Comparison of ENCODE assay signal across 12 cellular contexts in genomic region chr5:181163487-181164075, GRCh38. TPM values are rescaled to one million over a fixed set of nuclear protein-coding genes. Genes with fewer than 3 reads are reported as not detected.
DNase-seq lines count a peak whose midpoint lies in the region; ATAC-seq and TF ChIP-seq lines count a peak whose summit lies in the region.
"Had no signal": no experiment of that assay in that cellular context is flagged by ENCODE, and none has a peak within 500 bp of the region (broad histone marks: within the 10 kb centered on the region; RNA-seq: fewer than 3 reads in every experiment).

No MANE protein-coding gene starts in this region.

- H3K4me1 Mint-ChIP-seq in activated CD8-positive, alpha-beta memory T cell treated with anti-CD3 and anti-CD28 coated beads, Interleukin-2, amount 10 ng/mL, durations not matched to agents 7 days and 5 days, result peaks cover 68% of the 10 kb centered on the region

- peaks cover 13% of the 10 kb centered on the region for H3K4me1 ChIP-seq in NT2/D1 (ENCODE audit: insufficient read depth, insufficient read length)
- H3K4me1 ChIP-seq in ectodermal cell (ENCODE audit: control insufficient read depth, insufficient read depth, low read length), result no peaks in the 10 kb centered on the region
- peaks cover 4 to 5% of the 10 kb centered on the region in 2 experiments for H3K4me1 ChIP-seq in trophoblast cell (ENCODE audit: control insufficient read depth in 1 of 2, insufficient read depth in 2 of 2, low read length in 2 of 2)
- H3K4me1 ChIP-seq in A673 (ENCODE audit: insufficient read depth, low read length, poor library complexity, severe bottlenecking), result peaks cover 4% of the 10 kb centered on the region

- POLR2A ChIA-PET in A673 (lab: Charles Lee; ENCODE audit: low non-redundant PET), result no interaction called here

- H2BK120ac ChIP-seq in trophoblast cell (ENCODE audit: insufficient read depth, low read length, poor library complexity), result no peak overlapping the region

- no peak for TF ChIP-seq CTCF in A673 (conservative IDR thresholded peaks at IDR 0.05; ENCODE audit: low read depth, low read length)

- H3K9me3 ChIP-seq in NT2/D1 (ENCODE audit: insufficient read depth, low read length), result no peaks in the 10 kb centered on the region
- H3K9me3 ChIP-seq in ectodermal cell (ENCODE audit: control insufficient read depth, low read length), result no peaks in the 10 kb centered on the region
- H3K9me3 ChIP-seq in trophoblast cell (ENCODE audit: insufficient read depth, low read depth, low read length), result no peaks in the 10 kb centered on the region
- H3K9me3 ChIP-seq in A673 (ENCODE audit: low read depth, low read length, poor library complexity, severe bottlenecking), result no peaks in the 10 kb centered on the region

- H4K12ac ChIP-seq in trophoblast cell (ENCODE audit: low read depth, low read length), result no peak overlapping the region

- no peaks in the 10 kb centered on the region for H3K79me1 ChIP-seq in trophoblast cell (ENCODE audit: low read length)

- H2BK5ac ChIP-seq in trophoblast cell (ENCODE audit: low read depth, low read length, poor library complexity), result no peak overlapping the region

- H3K9me3 Mint-ChIP-seq in activated CD8-positive, alpha-beta memory T cell treated with anti-CD3 and anti-CD28 coated beads, Interleukin-2, amount 10 ng/mL, durations not matched to agents 7 days and 5 days (ENCODE audit: low read depth), result no peaks in the 10 kb centered on the region

- no peak overlapping the region for H4K8ac ChIP-seq in trophoblast cell (ENCODE audit: low read depth, low read length)

- no peak overlapping the region for H3K23ac ChIP-seq in trophoblast cell (ENCODE audit: low read length)

- H3K27me3 ChIP-seq in NT2/D1 (ENCODE audit: insufficient read depth, insufficient read length) (no peaks in the 10 kb centered on the region), ectodermal cell (ENCODE audit: control insufficient read depth, insufficient read depth, low read length, poor library complexity, severe bottlenecking) (peaks cover 24% of the 10 kb centered on the region), trophoblast cell (ENCODE audit: insufficient read depth, low read length) (no peaks in the 10 kb centered on the region), A673 (replicated peaks; ENCODE audit: insufficient read depth, low read depth, low read length, poor library complexity) (no peaks in the 10 kb centered on the region)

- WGBS in ectodermal cell, 2 experiments, result 31 to 40% methylated on average over 13 to 14 of the region's 16 CpGs
- no CpG with 5 or more reads among the region's 16 CpGs for whole genome bisulfite sequencing in trophoblast cell (ENCODE audit: extremely low coverage, insufficient coverage, insufficient read length)

- no TSS peak for BruUV-seq in A673 (replicated peaks; lab: Mats Ljungman, UMichigan)

- H3K4ac ChIP-seq in trophoblast cell (ENCODE audit: low read depth, low read length), result no peak overlapping the region

- no peak overlapping the region for H2BK12ac ChIP-seq in trophoblast cell (ENCODE audit: low read length)

- peaks cover 45% of the 10 kb centered on the region for H3K27me3 Mint-ChIP-seq in activated CD8-positive, alpha-beta memory T cell treated with anti-CD3 and anti-CD28 coated beads, Interleukin-2, amount 10 ng/mL, durations not matched to agents 7 days and 5 days

- H4K91ac ChIP-seq in trophoblast cell (ENCODE audit: low read depth, low read length), result no peak overlapping the region

- no peak for ATAC-seq in activated CD8-positive, alpha-beta memory T cell treated with anti-CD3 and anti-CD28 coated beads, Interleukin-2, amount 10 ng/mL, durations not matched to agents 7 days and 5 days

- H3K27ac ChIP-seq in ectodermal cell (ENCODE audit: insufficient read depth, low read depth, low read length, poor library complexity, severe bottlenecking) (no peak overlapping the region), trophoblast cell (ENCODE audit: low read depth, low read length) (no peak overlapping the region), A673 (ENCODE audit: low read depth, low read length, poor library complexity, severe bottlenecking) (no peak overlapping the region)
- H3K27ac ChIP-seq: RWPE1 had no signal

- H3K4me3 ChIP-seq in NT2/D1 (ENCODE audit: insufficient read length, low read depth) (peak overlapping the region; percentile 11), ectodermal cell (ENCODE audit: insufficient read depth, low read depth, low read length) (peak overlapping the region; percentile 8), trophoblast cell (ENCODE audit: low read depth, low read length) (no peak overlapping the region), A673 (ENCODE audit: low read depth, low read length, poor library complexity, severe bottlenecking) (no peak overlapping the region)

- H3K18ac ChIP-seq in trophoblast cell (ENCODE audit: low read length), result no peak overlapping the region

- intact Hi-C loops in A673 (cut with micrococcal nuclease; ENCODE audit: unreplicated experiment), result no loop called here

- peak overlapping the region; percentile 66 for H3K4me3 Mint-ChIP-seq in activated CD8-positive, alpha-beta memory T cell treated with anti-CD3 and anti-CD28 coated beads, Interleukin-2, amount 10 ng/mL, durations not matched to agents 7 days and 5 days

- CTCF ChIA-PET in activated CD8-positive, alpha-beta memory T cell treated with anti-CD3 and anti-CD28 coated beads, Interleukin-2, amount 10 ng/mL, durations not matched to agents 7 days and 5 days (lab: Charles Lee), result interaction anchor here (1.0 to 1.4 kb wide), 2 partner anchors 8 to 20 kb away, joined by 4 to 7 read pairs; no protein-coding TSS in a partner anchor
- CTCF ChIA-PET in A673 (lab: Charles Lee), result no interaction called here

- H3K79me2 ChIP-seq in trophoblast cell (ENCODE audit: control insufficient read depth, insufficient read depth, low read length, poor library complexity), result no peaks in the 10 kb centered on the region

- H3K4me2 ChIP-seq in trophoblast cell (ENCODE audit: low read length), result peak overlapping the region; percentile 51

- peak overlapping the region; percentile 81 for H3K27ac Mint-ChIP-seq in activated CD8-positive, alpha-beta memory T cell treated with anti-CD3 and anti-CD28 coated beads, Interleukin-2, amount 10 ng/mL, durations not matched to agents 7 days and 5 days

- no peak for DNase-seq in activated CD8-positive, alpha-beta memory T cell treated with anti-CD3 and anti-CD28 coated beads, Interleukin-2, amount 10 ng/mL, durations not matched to agents 7 days and 5 days
- no peak for DNase-seq in activated CD8-positive, alpha-beta memory T cell treated with anti-CD3 and anti-CD28 coated beads, Interleukin-2, amount 50 U/mL, for 48 hours
- DNase-seq in NT2/D1 (ENCODE audit: low read depth, low spot score) (no peak), trophoblast cell (no peak), T1000 (lab: John Stamatoyannopoulos, UW) (no peak), medulla oblongata (ENCODE audit: extremely low spot score) (no peak), A673 (ENCODE audit: low spot score) (no peak)
- DNase-seq: midbrain had no signal

- H3K36me3 ChIP-seq in NT2/D1 (ENCODE audit: insufficient read depth, insufficient read length, low read length) (no peaks in the 10 kb centered on the region), ectodermal cell (ENCODE audit: control insufficient read depth, insufficient read depth, low read length) (no peaks in the 10 kb centered on the region), trophoblast cell (ENCODE audit: control insufficient read depth in 1 of 2, insufficient read depth in 2 of 2, low read length in 2 of 2) (no peaks in the 10 kb centered on the region), A673 (ENCODE audit: insufficient read depth, low read length, poor library complexity, severe bottlenecking) (no peaks in the 10 kb centered on the region)

- peak overlapping the region; percentile 3 for H2AFZ ChIP-seq in trophoblast cell (ENCODE audit: insufficient read depth, low read length, poor library complexity)

- H2AK5ac ChIP-seq in trophoblast cell (ENCODE audit: low read length), result no peak overlapping the region

- H3K9ac ChIP-seq in NT2/D1 (ENCODE audit: insufficient read length, low read depth) (no peak overlapping the region), trophoblast cell (ENCODE audit: low read length) (no peak overlapping the region)

- H3K14ac ChIP-seq in trophoblast cell (ENCODE audit: low read length), result no peak overlapping the region

- H3K36me3 Mint-ChIP-seq in activated CD8-positive, alpha-beta memory T cell treated with anti-CD3 and anti-CD28 coated beads, Interleukin-2, amount 10 ng/mL, durations not matched to agents 7 days and 5 days, result no peaks in the 10 kb centered on the region

RNA-seq across cellular contexts. Expression of gene OR2V2, which starts 16.2 kb away (rescaled TPM):
- total RNA-seq in activated CD8-positive, alpha-beta memory T cell treated with anti-CD3 and anti-CD28 coated beads, Interleukin-2, amount 10 ng/mL, durations not matched to agents 7 days and 5 days, result not detected
- polyA plus RNA-seq in ectodermal cell (2013, experiment 1 of 4), result not detected
- polyA plus RNA-seq in ectodermal cell (2013, experiment 2 of 4), result not detected
- not detected for polyA plus RNA-seq in ectodermal cell (2013, experiment 3 of 4)
- not detected for polyA plus RNA-seq in ectodermal cell (2013, experiment 4 of 4)
- polyA plus RNA-seq in trophoblast cell (2013), result 0.04 TPM in 2 replicates
- not detected in 2 replicates for total RNA-seq in A673 (2021)
- total RNA-seq: LHCN-M2, urinary bladder had no signal
- polyA plus RNA-seq: urinary bladder had no signal

RNA-seq across cellular contexts. Expression of gene OR2V1, which starts 32.6 kb away (rescaled TPM):
- total RNA-seq in activated CD8-positive, alpha-beta memory T cell treated with anti-CD3 and anti-CD28 coated beads, Interleukin-2, amount 10 ng/mL, durations not matched to agents 7 days and 5 days, result not detected
- polyA plus RNA-seq in ectodermal cell (2013, experiment 1 of 4), result not detected
- polyA plus RNA-seq in ectodermal cell (2013, experiment 2 of 4), result not detected
- not detected for polyA plus RNA-seq in ectodermal cell (2013, experiment 3 of 4)
- not detected for polyA plus RNA-seq in ectodermal cell (2013, experiment 4 of 4)
- not detected in 2 replicates for polyA plus RNA-seq in trophoblast cell (2013)
- total RNA-seq in A673 (2021), result not detected in 2 replicates
- total RNA-seq: LHCN-M2, urinary bladder had no signal
- polyA plus RNA-seq: urinary bladder had no signal

RNA-seq across cellular contexts. Expression of gene TRIM7, which starts 41.4 kb away (rescaled TPM):
- 1 to 10 TPM; 1.6 to 1.7 TPM for total RNA-seq in activated CD8-positive, alpha-beta memory T cell treated with anti-CD3 and anti-CD28 coated beads, Interleukin-2, amount 10 ng/mL, durations not matched to agents 7 days and 5 days
- polyA plus RNA-seq in ectodermal cell (2013, experiment 1 of 4), result not detected
- not detected for polyA plus RNA-seq in ectodermal cell (2013, experiment 2 of 4)
- not detected for polyA plus RNA-seq in ectodermal cell (2013, experiment 3 of 4)
- polyA plus RNA-seq in ectodermal cell (2013, experiment 4 of 4), result not detected
- 0.04 and 0.07 TPM in 2 replicates for polyA plus RNA-seq in trophoblast cell (2013)
- total RNA-seq in A673 (2021), result 0.96 TPM in 1 of 2 replicates, not detected in the other

RNA-seq across cellular contexts. Expression of gene TRIM41, which starts 59.5 kb away (rescaled TPM):
- total RNA-seq in activated CD8-positive, alpha-beta memory T cell treated with anti-CD3 and anti-CD28 coated beads, Interleukin-2, amount 10 ng/mL, durations not matched to agents 7 days and 5 days, result 10 to 100 TPM; 40.7 to 44.9 TPM
- 34.7 TPM for polyA plus RNA-seq in ectodermal cell (2013, experiment 1 of 4)
- 33.6 TPM for polyA plus RNA-seq in ectodermal cell (2013, experiment 2 of 4)
- polyA plus RNA-seq in ectodermal cell (2013, experiment 3 of 4), result 24.6 TPM
- 32.7 TPM for polyA plus RNA-seq in ectodermal cell (2013, experiment 4 of 4)
- 16.4 and 16.9 TPM in 2 replicates for polyA plus RNA-seq in trophoblast cell (2013)
- total RNA-seq in A673 (2021), result 24.2 and 24.6 TPM in 2 replicates

Comparison
In these comparisons a context has a peak if more than half of its experiments do, and no peak if none do; other contexts are left out.
1. H3K4me3 ChIP-seq: peak in NT2/D1 (single experiment) and ectodermal cell (single experiment); none in trophoblast cell (single experiment) and A673 (single experiment).